In genomic region chr5:59222687-59223511, GRCh38 we compare ENCODE assay signal across 20 cellular contexts.
DNase-seq lines count a peak whose midpoint lies in the region; ATAC-seq and TF ChIP-seq lines count a peak whose summit lies in the region.
"Had no signal": no experiment of that assay in that cellular context is flagged by ENCODE, and none has a peak within 500 bp of the region (broad histone marks: within the 10 kb centered on the region; RNA-seq: fewer than 3 reads in every experiment).

No MANE protein-coding gene starts in this region.

- H3K23ac ChIP-seq in H9 (ENCODE audit: insufficient read length, low read depth, low read length), result no peak overlapping the region
- no peak overlapping the region for H3K23ac ChIP-seq in trophoblast cell (ENCODE audit: low read length)

- peaks cover 0 to 3% of the 10 kb centered on the region in 2 experiments; a peak in 1 of 4 replicates for H3K4me1 Mint-ChIP-seq in H9
- H3K4me1 Mint-ChIP-seq: memory B cell, neural progenitor cell had no signal

- no peak overlapping the region for H2AFZ ChIP-seq in H9 (ENCODE audit: low read length)
- no peak overlapping the region for H2AFZ ChIP-seq in trophoblast cell (ENCODE audit: insufficient read depth, low read length, poor library complexity)
- H2AFZ ChIP-seq: neural progenitor cell had no signal

- TF ChIP-seq CTCF in H9 (conservative IDR thresholded peaks at IDR 0.05) (no peak), foreskin fibroblast (IDR thresholded peaks at IDR 0.05; ENCODE audit: low read depth, low read length) (no peak)

- H4K91ac ChIP-seq in H9 (ENCODE audit: insufficient read length, low read depth, low read length) (no peak overlapping the region), trophoblast cell (ENCODE audit: low read depth, low read length) (no peak overlapping the region)

- H3K79me2 ChIP-seq in H9 (ENCODE audit: insufficient read depth, low read length) (no peaks in the 10 kb centered on the region), trophoblast cell (ENCODE audit: control insufficient read depth, insufficient read depth, low read length, poor library complexity) (no peaks in the 10 kb centered on the region)

- no peak overlapping the region for H2BK15ac ChIP-seq in H9 (ENCODE audit: low read depth, low read length)

- H3K4me3 ChIP-seq in foreskin fibroblast (ENCODE audit: low read depth in 1 of 2, low read length in 2 of 2) (no peak overlapping the region), trophoblast cell (ENCODE audit: low read depth, low read length) (no peak overlapping the region)
- H3K4me3 ChIP-seq: breast epithelium, neural progenitor cell had no signal

- peaks cover 3 to 4% of the 10 kb centered on the region in 2 experiments; a peak in 4 of 5 replicates for H3K9me3 Mint-ChIP-seq in H9
- H3K9me3 Mint-ChIP-seq: memory B cell, neural progenitor cell had no signal

- H4K12ac ChIP-seq in trophoblast cell (ENCODE audit: low read depth, low read length), result no peak overlapping the region

- H3K79me1 ChIP-seq in H9 (ENCODE audit: insufficient read depth, low read depth, low read length, poor library complexity, severe bottlenecking), result no peaks in the 10 kb centered on the region
- no peaks in the 10 kb centered on the region for H3K79me1 ChIP-seq in trophoblast cell (ENCODE audit: low read length)

- H3K27ac ChIP-seq in H9 (ENCODE audit: insufficient read length, low read depth, low read length) (no peak overlapping the region), trophoblast cell (ENCODE audit: low read depth, low read length) (no peak overlapping the region)
- H3K27ac ChIP-seq: breast epithelium, neural progenitor cell had no signal

- no peaks in the 10 kb centered on the region for H4K20me1 ChIP-seq in H9 (ENCODE audit: control insufficient read depth, insufficient read depth, insufficient read length)

- no peaks in the 10 kb centered on the region for H3K27me3 Mint-ChIP-seq in H9 (ENCODE audit: low read depth)
- H3K27me3 Mint-ChIP-seq: memory B cell had no signal

- H2BK5ac ChIP-seq in H9 (ENCODE audit: insufficient read length, low read length) (no peak overlapping the region), trophoblast cell (ENCODE audit: low read depth, low read length, poor library complexity) (no peak overlapping the region)

- no peak for DNase-seq in H9
- peak; percentile 32 for DNase-seq in NCI-H82 treated with DMSO at 0.1 percent for 48 hours (lab: John Stamatoyannopoulos, UW; ENCODE audit: unreplicated experiment)
- DNase-seq in foreskin fibroblast, result peak; percentile 12 to 70
- peak in 1 of 2 donors; percentile 57 for DNase-seq in trophoblast cell
- DNase-seq in activated CD4-positive, alpha-beta T cell treated with anti-CD3 and anti-CD28 coated beads, Interleukin-2, amount 50 U/mL, for 1 hour, result no peak
- no peak for DNase-seq in activated CD4-positive, CD25-positive, alpha-beta regulatory T cell (lab: John Stamatoyannopoulos, UW)
- no peak for DNase-seq in medulla oblongata (ENCODE audit: extremely low spot score)
- DNase-seq: activated CD4-positive, alpha-beta T cell treated with anti-CD3 and anti-CD28 coated beads, Interleukin-2, amount 50 U/mL, for 48 hours; COR-L47; effector memory CD4-positive, alpha-beta T cell; GF-D8; MM.1S; NCI-H2029; NCI-H526 treated with DMSO at 0.1 percent for 48 hours; retina had no signal

- H3K9me3 ChIP-seq in H9 (ENCODE audit: control insufficient read depth, low read depth, low read length) (no peaks in the 10 kb centered on the region), trophoblast cell (ENCODE audit: insufficient read depth, low read depth, low read length) (no peaks in the 10 kb centered on the region)
- H3K9me3 ChIP-seq: breast epithelium had no signal

- H3T11ph ChIP-seq in H9 (ENCODE audit: low read length), result no peak overlapping the region

- H3K23me2 ChIP-seq in H9 (ENCODE audit: insufficient read length, low read depth, low read length, poor library complexity, severe bottlenecking), result no peaks in the 10 kb centered on the region

- no peak overlapping the region for H4K8ac ChIP-seq in H9 (replicated peaks; ENCODE audit: insufficient read length, low read depth, low read length)
- peak overlapping the region; percentile 28 for H4K8ac ChIP-seq in trophoblast cell (ENCODE audit: low read depth, low read length)

- H3K27me3 ChIP-seq in H9 (ENCODE audit: insufficient read depth, low read length) (no peaks in the 10 kb centered on the region), trophoblast cell (ENCODE audit: insufficient read depth, low read length) (no peaks in the 10 kb centered on the region)
- H3K27me3 ChIP-seq: breast epithelium, neural progenitor cell had no signal

- no peak overlapping the region for H2BK20ac ChIP-seq in H9 (ENCODE audit: low read depth, low read length, poor library complexity, severe bottlenecking)

- H3K4me3 Mint-ChIP-seq in H9, result no peak overlapping the region
- H3K4me3 Mint-ChIP-seq: memory B cell, neural progenitor cell had no signal

- H3K4ac ChIP-seq in H9 (ENCODE audit: low read depth, low read length), result no peak overlapping the region
- H3K4ac ChIP-seq in trophoblast cell (ENCODE audit: low read depth, low read length), result no peak overlapping the region

- H3K4me2 ChIP-seq in H9 (ENCODE audit: insufficient read depth, insufficient read length, low read length) (no peak overlapping the region), trophoblast cell (ENCODE audit: low read length) (no peak overlapping the region)
- H3K4me2 ChIP-seq: neural progenitor cell had no signal

- H2BK120ac ChIP-seq in H9 (ENCODE audit: low read depth, low read length, poor library complexity, severe bottlenecking) (no peak overlapping the region), trophoblast cell (ENCODE audit: insufficient read depth, low read length, poor library complexity) (no peak overlapping the region)

- H3K9ac ChIP-seq in H9 (ENCODE audit: extremely low read depth, insufficient read length, low read length), result no peak overlapping the region
- H3K9ac ChIP-seq in trophoblast cell (ENCODE audit: low read length), result no peak overlapping the region
- H3K9ac ChIP-seq: neural progenitor cell had no signal

- ATAC-seq in GM21526 (IDR thresholded peaks at IDR 0.05; ENCODE audit: low FRiP score, unreplicated experiment), result no peak
- ATAC-seq: Panc1 had no signal

- H3K56ac ChIP-seq in H9 (ENCODE audit: insufficient read length, low read depth, low read length), result no peak overlapping the region

- H2AK5ac ChIP-seq in H9 (ENCODE audit: insufficient read length, low read length), result no peak overlapping the region
- no peak overlapping the region for H2AK5ac ChIP-seq in trophoblast cell (ENCODE audit: low read length)

- 0 out of 2 replicates have a peak, but pooled peaks cover 3% of the 10 kb centered on the region for H3K4me1 ChIP-seq in H9 (ENCODE audit: insufficient read depth, low read length)
- peaks cover 5 to 7% of the 10 kb centered on the region in 2 experiments for H3K4me1 ChIP-seq in trophoblast cell (ENCODE audit: control insufficient read depth in 1 of 2, insufficient read depth in 2 of 2, low read length in 2 of 2)
- H3K4me1 ChIP-seq: breast epithelium, neural progenitor cell had no signal

- H3K18ac ChIP-seq in H9 (ENCODE audit: insufficient read length, low read depth, low read length) (no peak overlapping the region), trophoblast cell (ENCODE audit: low read length) (peak overlapping the region; percentile 45)

- peaks cover 0 to 2% of the 10 kb centered on the region in 2 experiments for H3K36me3 ChIP-seq in trophoblast cell (ENCODE audit: control insufficient read depth in 1 of 2, insufficient read depth in 2 of 2, low read length in 2 of 2)
- H3K36me3 ChIP-seq: breast epithelium, neural progenitor cell had no signal

- no peak overlapping the region for H3K27ac Mint-ChIP-seq in H9
- H3K27ac Mint-ChIP-seq: memory B cell, neural progenitor cell had no signal

- H3K36me3 Mint-ChIP-seq in H9 (ENCODE audit: insufficient read depth in 1 of 3, low read depth in 3 of 3), result peaks cover 0 to 5% (median 0%) of the 10 kb centered on the region in 3 experiments; a peak in 1 of 7 replicates
- H3K36me3 Mint-ChIP-seq: neural progenitor cell had no signal

- H2BK12ac ChIP-seq in H9 (ENCODE audit: insufficient read length, low read depth, low read length) (no peak overlapping the region), trophoblast cell (ENCODE audit: low read length) (no peak overlapping the region)

- H3K14ac ChIP-seq in H9 (ENCODE audit: insufficient read depth, low read length) (no peak overlapping the region), trophoblast cell (ENCODE audit: low read length) (no peak overlapping the region)

- H4K5ac ChIP-seq in H9 (ENCODE audit: insufficient read length, low read depth, low read length), result peak overlapping the region; percentile 53

Comparison
In these comparisons a context has a peak if more than half of its experiments do, and no peak if none do; other contexts are left out.
1. DNase-seq: peak in NCI-H82 treated with DMSO at 0.1 percent for 48 hours (single experiment) and foreskin fibroblast (2 of 2); none in H9 (single experiment), activated CD4-positive, alpha-beta T cell treated with anti-CD3 and anti-CD28 coated beads, Interleukin-2, amount 50 U/mL, for 1 hour (single experiment), activated CD4-positive, CD25-positive, alpha-beta regulatory T cell (0 of 4) and medulla oblongata (single experiment).